15 cellular contexts compared by ENCODE assay signal in genomic region chr13:60427285-60427684, GRCh38. TPM values are rescaled to one million over a fixed set of nuclear protein-coding genes. Genes with fewer than 3 reads are reported as not detected.
A peak's percentile ranks its signal among the peaks of the same experiment; 100 is the strongest.
DNase-seq lines count a peak whose midpoint lies in the region; ATAC-seq and TF ChIP-seq lines count a peak whose summit lies in the region.
"Had no signal": no experiment of that assay in that cellular context is flagged by ENCODE, and none has a peak within 500 bp of the region (broad histone marks: within the 10 kb centered on the region; RNA-seq: fewer than 3 reads in every experiment).

No MANE protein-coding gene starts in this region.

- no peaks in the 10 kb centered on the region for H3K9me3 Mint-ChIP-seq in activated T-cell treated with anti-CD3 and anti-CD28 coated beads, Interleukin-2, amount 50 U/mL, for 24 hours
- H3K9me3 Mint-ChIP-seq in stimulated activated effector memory CD8-positive, alpha-beta T cell treated with anti-CD3 and anti-CD28 coated beads, Interleukin-12 subunit alpha, Interleukin-12 subunit beta, amount 100 ng/mL, for 72 hours, result no peaks in the 10 kb centered on the region

- no peaks in the 10 kb centered on the region for H3K27me3 ChIP-seq in transverse colon

- WGBS in transverse colon (ENCODE audit: low coverage in 1 of 2), 2 donors, result 71 to 75% methylated on average over 5 of the region's 5 CpGs

- peaks cover 0 to 17% (median 6%) of the 10 kb centered on the region in 4 donors for H3K4me1 ChIP-seq in transverse colon
- H3K4me1 ChIP-seq: A549, parathyroid adenoma had no signal

- no peak for TF ChIP-seq CTCF in transverse colon (IDR thresholded peaks at IDR 0.05)

- intact Hi-C loops in transverse colon (cut with DNase I; ENCODE audit: low total_unique reads), result no loop called here

- H3K9me3 ChIP-seq in transverse colon, result no peaks in the 10 kb centered on the region
- H3K9me3 ChIP-seq: A549 had no signal

- ATAC-seq in GM21526 (IDR thresholded peaks at IDR 0.05; ENCODE audit: low FRiP score, unreplicated experiment) (peak; percentile 43), HG03439 (IDR thresholded peaks at IDR 0.05; ENCODE audit: unreplicated experiment) (peak; percentile 44)
- peak; percentile 62 for ATAC-seq in stimulated activated effector memory CD8-positive, alpha-beta T cell treated with anti-CD3 and anti-CD28 coated beads, Interleukin-12 subunit alpha, Interleukin-12 subunit beta, amount 100 ng/mL, for 72 hours
- ATAC-seq: A549; Panc1; stimulated activated naive CD8-positive, alpha-beta T cell treated with anti-CD3 and anti-CD28 coated beads, Interleukin-15, Interleukin-2, amounts not matched to agents 100 U/mL and 50 U/mL, for 24 hours had no signal

- in situ Hi-C loops in transverse colon (cut with MboI; ENCODE audit: low pct_ligation_motif_present in 1 of 4, low pct_unique_long_range_greater_than_20kb in 1 of 4, low sequenced_read_pairs in 3 of 4), result loop anchor here in 2 of 4 donors (25.0 kb wide), 1 partner anchor 740 kb away; no protein-coding TSS in a partner anchor

- no peak for TF ChIP-seq EP300 in transverse colon (IDR thresholded peaks at IDR 0.05; ENCODE audit: low read depth)

- no peaks in the 10 kb centered on the region for H3K27me3 Mint-ChIP-seq in activated T-cell treated with anti-CD3 and anti-CD28 coated beads, Interleukin-2, amount 50 U/mL, for 24 hours

- no peak for TF ChIP-seq POLR2A in transverse colon (IDR thresholded peaks at IDR 0.05)

- peak overlapping the region; percentile 35 for H3K27ac Mint-ChIP-seq in activated T-cell treated with anti-CD3 and anti-CD28 coated beads, Interleukin-2, amount 50 U/mL, for 24 hours
- H3K27ac Mint-ChIP-seq in stimulated activated effector memory CD8-positive, alpha-beta T cell treated with anti-CD3 and anti-CD28 coated beads, Interleukin-12 subunit alpha, Interleukin-12 subunit beta, amount 100 ng/mL, for 72 hours, result peak overlapping the region; percentile 78

- DNase-seq in activated T-cell treated with anti-CD3 and anti-CD28 coated beads, Interleukin-2, amount 50 U/mL, for 24 hours, result no peak
- no peak for DNase-seq in activated T-cell treated with anti-CD3 and anti-CD28 coated beads, Interleukin-2, amount 50 U/mL, for 1 hour
- DNase-seq in stimulated activated effector memory CD8-positive, alpha-beta T cell treated with anti-CD3 and anti-CD28 coated beads, Interleukin-12 subunit alpha, Interleukin-12 subunit beta, amount 100 ng/mL, for 72 hours (ENCODE audit: low spot score in 2 of 2), result no peak
- DNase-seq in NCI-H2107 (lab: John Stamatoyannopoulos, UW) (no peak), transverse colon (no peak), NCI-H2081 (lab: John Stamatoyannopoulos, UW) (no peak)
- DNase-seq: DMS153; Karpas-422; stimulated activated CD4-positive, alpha-beta T cell treated with anti-CD3 and anti-CD28 coated beads, Interleukin-1b, Interleukin-23, amount 100 ng/mL, for 48 hours; stimulated activated naive CD8-positive, alpha-beta T cell treated with anti-CD3 and anti-CD28 coated beads, Interleukin-15, Interleukin-2, amounts not matched to agents 100 U/mL and 50 U/mL, for 24 hours had no signal

- no peaks in the 10 kb centered on the region for H3K36me3 Mint-ChIP-seq in activated T-cell treated with anti-CD3 and anti-CD28 coated beads, Interleukin-2, amount 50 U/mL, for 24 hours (ENCODE audit: low read depth)
- no peaks in the 10 kb centered on the region for H3K36me3 Mint-ChIP-seq in stimulated activated effector memory CD8-positive, alpha-beta T cell treated with anti-CD3 and anti-CD28 coated beads, Interleukin-12 subunit alpha, Interleukin-12 subunit beta, amount 100 ng/mL, for 72 hours

- peaks cover 33% of the 10 kb centered on the region for H3K4me1 Mint-ChIP-seq in activated T-cell treated with anti-CD3 and anti-CD28 coated beads, Interleukin-2, amount 50 U/mL, for 24 hours (ENCODE audit: low read depth)
- H3K4me1 Mint-ChIP-seq in stimulated activated effector memory CD8-positive, alpha-beta T cell treated with anti-CD3 and anti-CD28 coated beads, Interleukin-12 subunit alpha, Interleukin-12 subunit beta, amount 100 ng/mL, for 72 hours, result peaks cover 14% of the 10 kb centered on the region

- no peaks in the 10 kb centered on the region for H3K36me3 ChIP-seq in transverse colon

- peak overlapping the region; percentile 1 for H3K4me3 Mint-ChIP-seq in activated T-cell treated with anti-CD3 and anti-CD28 coated beads, Interleukin-2, amount 50 U/mL, for 24 hours
- peak overlapping the region; percentile 47 for H3K4me3 Mint-ChIP-seq in stimulated activated effector memory CD8-positive, alpha-beta T cell treated with anti-CD3 and anti-CD28 coated beads, Interleukin-12 subunit alpha, Interleukin-12 subunit beta, amount 100 ng/mL, for 72 hours

- no peak overlapping the region for H3K27ac ChIP-seq in transverse colon
- H3K27ac ChIP-seq: A549, parathyroid adenoma had no signal

- H3K4me3 ChIP-seq in transverse colon, result no peak overlapping the region
- H3K4me3 ChIP-seq: A549 had no signal

RNA-seq across cellular contexts. Expression of gene TDRD3, which starts 30.3 kb away (rescaled TPM):
- 10 to 100 TPM; 20.9 to 73.4 (median 33.9) TPM for total RNA-seq in transverse colon
